ENCODE assay signal across 12 cellular contexts in genomic region chr3:15899438-15899837, GRCh38.
DNase-seq lines count a peak whose midpoint lies in the region; ATAC-seq and TF ChIP-seq lines count a peak whose summit lies in the region.
"Had no signal": no experiment of that assay in that cellular context is flagged by ENCODE, and none has a peak within 500 bp of the region (broad histone marks: within the 10 kb centered on the region; RNA-seq: fewer than 3 reads in every experiment).

No MANE protein-coding gene starts in this region.

- H3K27me3 ChIP-seq in skeletal muscle tissue (ENCODE audit: control insufficient read depth in 3 of 3, insufficient read depth in 3 of 3, low read length in 3 of 3) (no peaks in the 10 kb centered on the region), heart left ventricle (no peaks in the 10 kb centered on the region)
- H3K27me3 ChIP-seq: BLaER1, hepatocyte had no signal

- no peak for TF ChIP-seq CTCF in OCI-LY7 (conservative IDR thresholded peaks at IDR 0.05; ENCODE audit: low read length)
- TF ChIP-seq CTCF in epithelial cell of esophagus (IDR thresholded peaks at IDR 0.05; ENCODE audit: insufficient read depth, low read depth, low read length, missing control alignments) = no peak
- TF ChIP-seq CTCF in heart left ventricle (IDR thresholded peaks at IDR 0.05) = no peak

- no peaks in the 10 kb centered on the region for H3K79me2 ChIP-seq in OCI-LY7 (ENCODE audit: insufficient read depth, low read depth, low read length)
- H3K79me2 ChIP-seq: hepatocyte had no signal

- H3K36me3 ChIP-seq in OCI-LY7 (ENCODE audit: insufficient read depth, low read length) (no peaks in the 10 kb centered on the region), skeletal muscle tissue (ENCODE audit: control insufficient read depth in 3 of 3, insufficient read depth in 3 of 3, low read length in 3 of 3) (no peaks in the 10 kb centered on the region), heart left ventricle (no peaks in the 10 kb centered on the region)
- H3K36me3 ChIP-seq: BLaER1 had no signal

- no peaks in the 10 kb centered on the region for H3K9me2 ChIP-seq in OCI-LY7 (ENCODE audit: insufficient read depth, low read length)

- intact Hi-C loops in OCI-LY7 (cut with micrococcal nuclease; ENCODE audit: unreplicated experiment) (no loop called here), heart left ventricle (cut with DNase I) (no loop called here)

- H3K4me3 ChIP-seq in OCI-LY7 (ENCODE audit: low read depth, low read length, poor library complexity, severe bottlenecking) (no peak overlapping the region), epithelial cell of esophagus (ENCODE audit: low read length) (no peak overlapping the region), skeletal muscle tissue (ENCODE audit: low read length in 3 of 3) (no peak overlapping the region), heart left ventricle (no peak overlapping the region)
- H3K4me3 ChIP-seq: BLaER1, hepatocyte had no signal

- no TSS peak for BruUV-seq in OCI-LY7 (replicated peaks; lab: Mats Ljungman, UMichigan)

- H3K27ac ChIP-seq in OCI-LY7 (ENCODE audit: low read depth, low read length, poor library complexity, severe bottlenecking) (no peak overlapping the region), skeletal muscle tissue (ENCODE audit: low read depth, low read length) (peak overlapping the region; percentile 36), heart left ventricle (no peak overlapping the region)
- H3K27ac ChIP-seq: BLaER1, hepatocyte had no signal

- POLR2A ChIA-PET in OCI-LY7 (lab: Charles Lee) = no interaction called here

- CTCF ChIA-PET in OCI-LY7 (lab: Charles Lee; ENCODE audit: unreplicated experiment) = no interaction called here

- H4K20me1 ChIP-seq in OCI-LY7 (ENCODE audit: insufficient read depth, low read length) = no peaks in the 10 kb centered on the region
- H4K20me1 ChIP-seq: BLaER1 had no signal

- no peak overlapping the region for H3K4me2 ChIP-seq in OCI-LY7 (ENCODE audit: low read length)
- H3K4me2 ChIP-seq: BLaER1, hepatocyte had no signal

- no peak overlapping the region for H2AFZ ChIP-seq in OCI-LY7 (ENCODE audit: low read length)
- H2AFZ ChIP-seq: hepatocyte had no signal

- DNase-seq in SIG-M5 treated with dmso at 0.1 percent for 504 hours (lab: John Stamatoyannopoulos, UW; ENCODE audit: unreplicated experiment) = peak; percentile 6
- no peak for DNase-seq in SIG-M5 (lab: John Stamatoyannopoulos, UW)
- peak; percentile 9 for DNase-seq in OCI-LY7 (ENCODE audit: low spot score)
- peak; percentile 31 for DNase-seq in epithelial cell of esophagus (ENCODE audit: low read depth)
- DNase-seq in heart left ventricle = no peak
- no peak for DNase-seq in T-helper 2 cell
- DNase-seq: activated CD4-positive, alpha-beta T cell treated with anti-CD3 and anti-CD28 coated beads for 1 hour; H7 had no signal

- no peak overlapping the region for H3K9ac ChIP-seq in skeletal muscle tissue (ENCODE audit: low read depth in 1 of 3, low read length in 3 of 3)
- H3K9ac ChIP-seq: BLaER1 had no signal

- no peak for ATAC-seq in heart left ventricle
- ATAC-seq in HG02885 (IDR thresholded peaks at IDR 0.05; ENCODE audit: poor library complexity, unreplicated experiment) = no peak

- TF ChIP-seq POLR2A in heart left ventricle (IDR thresholded peaks at IDR 0.05) = no peak

- H3K9me3 ChIP-seq in OCI-LY7 (ENCODE audit: low read length) (no peaks in the 10 kb centered on the region), skeletal muscle tissue (ENCODE audit: control insufficient read depth in 3 of 3, low read length in 3 of 3) (peaks cover 0 to 3% (median 0%) of the 10 kb centered on the region in 3 donors), heart left ventricle (peaks cover 0 to 8% (median 0%) of the 10 kb centered on the region in 12 donors)
- H3K9me3 ChIP-seq: BLaER1 had no signal

- H3K4me1 ChIP-seq in OCI-LY7 (ENCODE audit: insufficient read depth, low read length, poor library complexity, severe bottlenecking) = no peaks in the 10 kb centered on the region
- H3K4me1 ChIP-seq in skeletal muscle tissue (ENCODE audit: control insufficient read depth in 3 of 3, insufficient read depth in 3 of 3, low read length in 3 of 3) = peaks cover 23 to 33% (median 23%) of the 10 kb centered on the region in 3 donors
- H3K4me1 ChIP-seq in heart left ventricle = peaks cover 0 to 20% (median 12%) of the 10 kb centered on the region in 12 donors
- H3K4me1 ChIP-seq: BLaER1 had no signal

Comparison
In these comparisons a context has a peak if more than half of its experiments do, and no peak if none do; other contexts are left out.
1. DNase-seq: peak in SIG-M5 treated with dmso at 0.1 percent for 504 hours (single experiment), OCI-LY7 (single experiment) and epithelial cell of esophagus (single experiment); none in SIG-M5 (single experiment), heart left ventricle (0 of 5) and T-helper 2 cell (0 of 5).